Comparison of ENCODE assay signal across 29 cellular contexts in the genomic region with DNA sequence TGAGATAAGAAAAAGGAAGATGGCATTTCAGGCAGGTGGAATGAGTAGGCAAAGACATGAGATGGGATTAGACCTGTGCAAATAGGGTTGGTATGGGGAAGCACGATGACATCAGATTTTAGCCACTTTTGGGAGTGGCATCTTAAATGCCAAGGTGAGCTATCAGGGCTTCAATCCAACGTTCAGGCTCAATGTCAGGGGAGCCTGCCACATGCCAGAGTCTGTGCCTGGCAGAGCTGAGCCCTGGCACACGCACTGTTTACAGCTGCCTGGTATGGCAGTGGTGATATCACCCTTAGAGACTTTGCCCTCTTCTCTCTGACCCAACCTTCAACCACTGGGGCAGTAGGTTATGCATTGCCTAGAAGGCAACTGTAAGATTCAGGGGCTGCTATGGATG. TPM values are rescaled to one million over a fixed set of nuclear protein-coding genes. Genes with fewer than 3 reads are reported as not detected.
DNase-seq lines count a peak whose midpoint lies in the region; ATAC-seq and TF ChIP-seq lines count a peak whose summit lies in the region.
"Had no signal": no experiment of that assay in that cellular context is flagged by ENCODE, and none has a peak within 500 bp of the region (broad histone marks: within the 10 kb centered on the region; RNA-seq: fewer than 3 reads in every experiment).

No MANE protein-coding gene starts in this region.

- H3K9ac ChIP-seq in neural progenitor cell: no peak overlapping the region

- no peak overlapping the region for H2AFZ ChIP-seq in neural progenitor cell (replicated peaks)
- H2AFZ ChIP-seq: GM23338 had no signal

- H3K36me3 Mint-ChIP-seq in Calu3 (ENCODE audit: insufficient read depth, unreplicated experiment) (no peaks in the 10 kb centered on the region), neural progenitor cell (no peaks in the 10 kb centered on the region), nephron progenitor cell (ENCODE audit: low read depth) (no peaks in the 10 kb centered on the region)
- H3K36me3 Mint-ChIP-seq: activated naive CD8-positive, alpha-beta T cell; stimulated activated effector memory CD8-positive, alpha-beta T cell treated with anti-CD3 and anti-CD28 coated beads, Interleukin-12 subunit alpha, Interleukin-12 subunit beta, amount 100 ng/mL, for 72 hours had no signal

- no peak overlapping the region for H3K27ac ChIP-seq in RWPE1
- H3K27ac ChIP-seq in neural progenitor cell: no peak overlapping the region
- no peak overlapping the region for H3K27ac ChIP-seq in substantia nigra (ENCODE audit: low read depth, low read length, poor library complexity, severe bottlenecking)
- H3K27ac ChIP-seq: suprapubic skin, vagina, WERI-Rb-1 had no signal

- no peak overlapping the region for H3K27ac Mint-ChIP-seq in Calu3 (ENCODE audit: unreplicated experiment)
- no peak overlapping the region for H3K27ac Mint-ChIP-seq in neural progenitor cell
- no peak overlapping the region for H3K27ac Mint-ChIP-seq in nephron progenitor cell
- H3K27ac Mint-ChIP-seq: activated naive CD8-positive, alpha-beta T cell; activated T-helper 17 cell treated with anti-CD3 and anti-CD28 coated beads, Interleukin-2, amount 50 U/mL, for 72 hours; GM23338; stimulated activated effector memory CD8-positive, alpha-beta T cell treated with anti-CD3 and anti-CD28 coated beads, Interleukin-12 subunit alpha, Interleukin-12 subunit beta, amount 100 ng/mL, for 72 hours had no signal

- DNase-seq in Calu3 (peak; percentile 32), RWPE1 (ENCODE audit: low spot score) (peak; percentile 27), left cardiac atrium (no peak), neural progenitor cell (ENCODE audit: low spot score) (no peak), putamen (ENCODE audit: low spot score) (no peak), nephron progenitor cell (no peak), NCI-H187 (lab: John Stamatoyannopoulos, UW) (no peak), substantia nigra (lab: John Stamatoyannopoulos, UW) (no peak)
- DNase-seq: activated CD4-positive, alpha-beta T cell treated with anti-CD3 and anti-CD28 coated beads, Interleukin-2, amount 50 U/mL, for 48 hours; activated CD8-positive, alpha-beta memory T cell treated with anti-CD3 and anti-CD28 coated beads, Interleukin-2, amount 50 U/mL, for 4 hours; BE2C; DMS53; GDM1; KBM-7; NCI-H1436 treated with DMSO at 0.1 percent for 48 hours; NCI-H69; stimulated activated CD4-positive, alpha-beta T cell treated with anti-CD3 and anti-CD28 coated beads, Interleukin-2, amount 100 ng/mL, for 48 hours; T-helper 9 cell; WERI-Rb-1 had no signal

- no peaks in the 10 kb centered on the region for H3K27me3 ChIP-seq in neural progenitor cell
- H3K27me3 ChIP-seq: BE2C, vagina had no signal

- no TSS peak for BruUV-seq in Calu3 (replicated peaks; lab: Mats Ljungman, UMichigan)

- ATAC-seq in left cardiac atrium: peak; percentile 34 to 66
- ATAC-seq: activated T-helper 17 cell treated with anti-CD3 and anti-CD28 coated beads, Interleukin-2, amount 50 U/mL, for 72 hours; GM23338; stimulated activated effector memory CD8-positive, alpha-beta T cell treated with anti-CD3 and anti-CD28 coated beads, Interleukin-12 subunit alpha, Interleukin-12 subunit beta, amount 100 ng/mL, for 72 hours had no signal

- CTCF ChIA-PET in Calu3 (lab: Charles Lee): interaction anchor here (1.1 to 2.1 kb wide), 2 partner anchors 14 to 21 kb away, joined by 4 to 8 read pairs; no protein-coding TSS in a partner anchor
- CTCF ChIA-PET in RWPE1 (lab: Yijun Ruan, JAX): interaction anchor here (0.6 kb wide), 1 partner anchor 33 kb away, joined by 4 read pairs; no protein-coding TSS in a partner anchor

- TF ChIP-seq CTCF in Calu3 (IDR thresholded peaks at IDR 0.05; ENCODE audit: unreplicated experiment) (no peak), RWPE1 (conservative IDR thresholded peaks at IDR 0.05; ENCODE audit: low read depth) (no peak), neural progenitor cell (IDR thresholded peaks at IDR 0.05) (no peak), nephron progenitor cell (IDR thresholded peaks at IDR 0.05) (no peak)

- H3K9me3 Mint-ChIP-seq in Calu3 (ENCODE audit: low read depth, unreplicated experiment) (no peaks in the 10 kb centered on the region), neural progenitor cell (no peaks in the 10 kb centered on the region), nephron progenitor cell (no peaks in the 10 kb centered on the region)
- H3K9me3 Mint-ChIP-seq: activated T-helper 17 cell treated with anti-CD3 and anti-CD28 coated beads, Interleukin-2, amount 50 U/mL, for 72 hours; GM23338; stimulated activated effector memory CD8-positive, alpha-beta T cell treated with anti-CD3 and anti-CD28 coated beads, Interleukin-12 subunit alpha, Interleukin-12 subunit beta, amount 100 ng/mL, for 72 hours had no signal

- intact Hi-C loops in Calu3 (cut with micrococcal nuclease; ENCODE audit: unreplicated experiment): no loop called here
- intact Hi-C loops in left cardiac atrium (cut with DNase I): no loop called here

- H3K27me3 Mint-ChIP-seq in Calu3 (ENCODE audit: unreplicated experiment) (peaks cover 30% of the 10 kb centered on the region), neural progenitor cell (ENCODE audit: insufficient read depth, low read depth) (peaks cover 5% of the 10 kb centered on the region), nephron progenitor cell (ENCODE audit: low read depth, poor library complexity) (peaks cover 15% of the 10 kb centered on the region)

- no peaks in the 10 kb centered on the region for H3K4me1 ChIP-seq in neural progenitor cell
- H3K4me1 ChIP-seq: BE2C, vagina had no signal

- H3K36me3 ChIP-seq in neural progenitor cell: no peaks in the 10 kb centered on the region
- H3K36me3 ChIP-seq: BE2C, suprapubic skin, vagina, WERI-Rb-1 had no signal

- POLR2A ChIA-PET in RWPE1 (lab: Yijun Ruan, JAX; ENCODE audit: low non-redundant PET): no interaction called here

- H3K79me2 ChIP-seq in neural progenitor cell (ENCODE audit: low read depth): no peaks in the 10 kb centered on the region

- no peaks in the 10 kb centered on the region for H3F3A ChIP-seq in neural progenitor cell (ENCODE audit: low read depth)

- H3K4me3 Mint-ChIP-seq in Calu3 (ENCODE audit: low read depth, unreplicated experiment): no peak overlapping the region
- H3K4me3 Mint-ChIP-seq in neural progenitor cell: peak overlapping the region; percentile 15
- H3K4me3 Mint-ChIP-seq in nephron progenitor cell: no peak overlapping the region
- H3K4me3 Mint-ChIP-seq: activated naive CD8-positive, alpha-beta T cell; activated T-helper 17 cell treated with anti-CD3 and anti-CD28 coated beads, Interleukin-2, amount 50 U/mL, for 72 hours; GM23338; stimulated activated effector memory CD8-positive, alpha-beta T cell treated with anti-CD3 and anti-CD28 coated beads, Interleukin-12 subunit alpha, Interleukin-12 subunit beta, amount 100 ng/mL, for 72 hours had no signal

- no peak overlapping the region for H3K4me3 ChIP-seq in neural progenitor cell
- H3K4me3 ChIP-seq: GM23338, suprapubic skin, vagina had no signal

- H3K9me3 ChIP-seq in neural progenitor cell (ENCODE audit: low read depth): no peaks in the 10 kb centered on the region
- H3K9me3 ChIP-seq: BE2C, suprapubic skin, vagina had no signal

- H3K4me1 Mint-ChIP-seq in Calu3 (ENCODE audit: low read depth, unreplicated experiment): peaks cover 30% of the 10 kb centered on the region
- no peaks in the 10 kb centered on the region for H3K4me1 Mint-ChIP-seq in neural progenitor cell
- H3K4me1 Mint-ChIP-seq in nephron progenitor cell: no peaks in the 10 kb centered on the region
- H3K4me1 Mint-ChIP-seq: activated T-helper 17 cell treated with anti-CD3 and anti-CD28 coated beads, Interleukin-2, amount 50 U/mL, for 72 hours; GM23338; stimulated activated effector memory CD8-positive, alpha-beta T cell treated with anti-CD3 and anti-CD28 coated beads, Interleukin-12 subunit alpha, Interleukin-12 subunit beta, amount 100 ng/mL, for 72 hours had no signal

- no peaks in the 10 kb centered on the region for H4K20me1 ChIP-seq in neural progenitor cell (ENCODE audit: low read depth)

- no peak overlapping the region for H3K4me2 ChIP-seq in neural progenitor cell
- H3K4me2 ChIP-seq: GM23338 had no signal

RNA-seq across cellular contexts. Expression of gene GUCA2B, which starts 1.1 kb away (rescaled TPM):
- total RNA-seq in Calu3 (2022) (not detected in 2 replicates), left cardiac atrium (not detected), neural progenitor cell (ENCODE audit: low replicate concordance) (not detected in 2 replicates)
- total RNA-seq: activated T-helper 17 cell treated with anti-CD3 and anti-CD28 coated beads, Interleukin-2, amount 50 U/mL, for 72 hours; astrocyte; endothelial cell of umbilical vein; GM23338; HT1080; suprapubic skin; vagina had no signal

RNA-seq across cellular contexts. Expression of gene GUCA2A, which starts 12.4 kb away (rescaled TPM):
- total RNA-seq in Calu3 (2022): not detected in 2 replicates
- total RNA-seq in left cardiac atrium: not detected
- total RNA-seq in neural progenitor cell (ENCODE audit: low replicate concordance): not detected in 2 replicates
- total RNA-seq: activated T-helper 17 cell treated with anti-CD3 and anti-CD28 coated beads, Interleukin-2, amount 50 U/mL, for 72 hours; astrocyte; endothelial cell of umbilical vein; GM23338; lower leg skin; vagina had no signal

Comparison
In these comparisons a context has a peak if more than half of its experiments do, and no peak if none do; other contexts are left out.
1. DNase-seq: peak in Calu3 (single experiment) and RWPE1 (single experiment); none in left cardiac atrium (single experiment), neural progenitor cell (single experiment), putamen (single experiment), nephron progenitor cell (single experiment), NCI-H187 (0 of 2) and substantia nigra (0 of 49).